Comparison of ENCODE assay signal across 8 cellular contexts in genomic region chr10:119268871-119269506, GRCh38.
DNase-seq lines count a peak whose midpoint lies in the region; ATAC-seq and TF ChIP-seq lines count a peak whose summit lies in the region.

No MANE protein-coding gene starts in this region.

- H4K20me1 ChIP-seq in fibroblast of lung (ENCODE audit: control insufficient read depth, extremely low read depth, insufficient read depth, low read length) (no peaks in the 10 kb centered on the region), OCI-LY7 (ENCODE audit: insufficient read depth, low read length) (no peaks in the 10 kb centered on the region)

- CTCF ChIA-PET in OCI-LY7 (lab: Charles Lee; ENCODE audit: unreplicated experiment): no interaction called here

- no peaks in the 10 kb centered on the region for H3K9me2 ChIP-seq in OCI-LY7 (ENCODE audit: insufficient read depth, low read length)

- H3K36me3 ChIP-seq in fibroblast of lung (ENCODE audit: control insufficient read depth, insufficient read depth, low read length) (peaks cover 1% of the 10 kb centered on the region), OCI-LY7 (ENCODE audit: insufficient read depth, low read length) (no peaks in the 10 kb centered on the region)

- no TSS peak for BruUV-seq in OCI-LY7 (replicated peaks; lab: Mats Ljungman, UMichigan)

- intact Hi-C loops in OCI-LY7 (cut with micrococcal nuclease; ENCODE audit: unreplicated experiment): no loop called here

- POLR2A ChIA-PET in OCI-LY7 (lab: Charles Lee): interaction anchor here (1.2 to 1.5 kb wide), 2 partner anchors 10 to 14 kb away, joined by 3 read pairs; no protein-coding TSS in a partner anchor

- H2AFZ ChIP-seq in fibroblast of lung (ENCODE audit: low read length) (no peak overlapping the region), OCI-LY7 (ENCODE audit: low read length) (no peak overlapping the region)

- ATAC-seq in GM18861 (IDR thresholded peaks at IDR 0.05; ENCODE audit: unreplicated experiment) (peak; percentile 80), HG02981 (IDR thresholded peaks at IDR 0.05; ENCODE audit: unreplicated experiment) (peak; percentile 83)

- no peak overlapping the region for H3K9ac ChIP-seq in fibroblast of lung (ENCODE audit: insufficient read depth, low read length)

- H3K27ac ChIP-seq in fibroblast of lung (ENCODE audit: insufficient read depth, low read length) (peak overlapping the region; percentile 13), OCI-LY7 (ENCODE audit: low read depth, low read length, poor library complexity, severe bottlenecking) (no peak overlapping the region)

- DNase-seq in activated CD4-positive, alpha-beta T cell treated with anti-CD3 and anti-CD28 coated beads, Interleukin-2, amount 50 U/mL, for 48 hours: peak; percentile 37 to 49
- DNase-seq in fibroblast of lung (ENCODE audit: low read depth in 2 of 2) (no peak), NCI-H128 (lab: John Stamatoyannopoulos, UW; ENCODE audit: unreplicated experiment) (no peak), OCI-LY7 (ENCODE audit: low spot score) (no peak), C1 segment of cervical spinal cord (lab: John Stamatoyannopoulos, UW) (no peak)
- peak; percentile 19 for DNase-seq in stimulated activated CD8-positive, alpha-beta memory T cell treated with anti-CD3 and anti-CD28 coated beads, Interleukin-4, amount 100 ng/mL, for 24 hours (ENCODE audit: low read depth)

- no peak overlapping the region for H3K4me2 ChIP-seq in fibroblast of lung (ENCODE audit: extremely low read depth, insufficient read depth, low read length)
- no peak overlapping the region for H3K4me2 ChIP-seq in OCI-LY7 (ENCODE audit: low read length)

- peaks cover 21% of the 10 kb centered on the region for H3K4me1 ChIP-seq in fibroblast of lung (ENCODE audit: control insufficient read depth, extremely low read depth, insufficient read depth, low read length)
- no peaks in the 10 kb centered on the region for H3K4me1 ChIP-seq in OCI-LY7 (ENCODE audit: insufficient read depth, low read length, poor library complexity, severe bottlenecking)

- peaks cover 74% of the 10 kb centered on the region for H3K79me2 ChIP-seq in fibroblast of lung (ENCODE audit: control insufficient read depth, insufficient read depth, low read length)
- no peaks in the 10 kb centered on the region for H3K79me2 ChIP-seq in OCI-LY7 (ENCODE audit: insufficient read depth, low read depth, low read length)

- H3K9me3 ChIP-seq in fibroblast of lung (ENCODE audit: control insufficient read depth, insufficient read depth, low read depth, low read length): no peaks in the 10 kb centered on the region
- no peaks in the 10 kb centered on the region for H3K9me3 ChIP-seq in OCI-LY7 (ENCODE audit: low read length)

- no peaks in the 10 kb centered on the region for H3K27me3 ChIP-seq in fibroblast of lung (ENCODE audit: control insufficient read depth, insufficient read depth, low read length)

- H3K4me3 ChIP-seq in fibroblast of lung (replicated peaks in 1 of 4; ENCODE audit: control extremely low read depth in 1 of 4, insufficient read depth in 1 of 4, low read depth in 3 of 4, low read length in 4 of 4): no peak overlapping the region
- H3K4me3 ChIP-seq in OCI-LY7 (ENCODE audit: low read depth, low read length, poor library complexity, severe bottlenecking): no peak overlapping the region

- no peak for TF ChIP-seq CTCF in fibroblast of lung (conservative IDR thresholded peaks at IDR 0.05 in 1 of 2, IDR thresholded peaks at IDR 0.05 in 1 of 2; ENCODE audit: low read depth in 1 of 2, low read length in 2 of 2)
- TF ChIP-seq CTCF in OCI-LY7 (conservative IDR thresholded peaks at IDR 0.05; ENCODE audit: low read length): no peak

Comparison
In these comparisons a context has a peak if more than half of its experiments do, and no peak if none do; other contexts are left out.
1. DNase-seq: peak in activated CD4-positive, alpha-beta T cell treated with anti-CD3 and anti-CD28 coated beads, Interleukin-2, amount 50 U/mL, for 48 hours (2 of 2) and stimulated activated CD8-positive, alpha-beta memory T cell treated with anti-CD3 and anti-CD28 coated beads, Interleukin-4, amount 100 ng/mL, for 24 hours (single experiment); none in fibroblast of lung (0 of 2), NCI-H128 (single experiment), OCI-LY7 (single experiment) and C1 segment of cervical spinal cord (0 of 14).